ENCODE assay signal across 23 cellular contexts in genomic region chr1:44447051-44447806, GRCh38. TPM values are rescaled to one million over a fixed set of nuclear protein-coding genes. Genes with fewer than 3 reads are reported as not detected.
A peak's percentile ranks its signal among the peaks of the same experiment; 100 is the strongest.
DNase-seq lines count a peak whose midpoint lies in the region; ATAC-seq and TF ChIP-seq lines count a peak whose summit lies in the region.
"Had no signal": no experiment of that assay in that cellular context is flagged by ENCODE, and none has a peak within 500 bp of the region (broad histone marks: within the 10 kb centered on the region; RNA-seq: fewer than 3 reads in every experiment).

No MANE protein-coding gene starts in this region.

- no peak overlapping the region for H3K4me3 Mint-ChIP-seq in MCF 10A (ENCODE audit: unreplicated experiment)
- no peak overlapping the region for H3K4me3 Mint-ChIP-seq in effector memory CD8-positive, alpha-beta T cell
- H3K4me3 Mint-ChIP-seq: CD4-positive, CD25-positive, alpha-beta regulatory T cell had no signal

- TF ChIP-seq POLR2A in breast epithelium (IDR thresholded peaks at IDR 0.05), result no peak

- WGBS in mammary epithelial cell (ENCODE audit: low coverage, missing lambda C conversion rate), result 79% methylated on average over 6 of the region's 6 CpGs

- ATAC-seq in effector memory CD8-positive, alpha-beta T cell (replicated peaks), result no peak
- ATAC-seq in GM21528 (IDR thresholded peaks at IDR 0.05; ENCODE audit: low FRiP score, unreplicated experiment), result no peak
- ATAC-seq: HepG2, PC-3 had no signal

- H3K4me1 ChIP-seq in breast epithelium (no peaks in the 10 kb centered on the region), mammary epithelial cell (ENCODE audit: insufficient read depth, low read length) (no peaks in the 10 kb centered on the region)
- H3K4me1 ChIP-seq: BE2C had no signal

- H3K27me3 ChIP-seq in breast epithelium (no peaks in the 10 kb centered on the region), mammary epithelial cell (ENCODE audit: insufficient read depth, low read length) (no peaks in the 10 kb centered on the region)

- no peaks in the 10 kb centered on the region for H3K79me2 ChIP-seq in mammary epithelial cell (ENCODE audit: insufficient read depth, low read length)

- H3K36me3 Mint-ChIP-seq in MCF 10A (ENCODE audit: insufficient read depth, unreplicated experiment), result peaks cover 4% of the 10 kb centered on the region
- H3K36me3 Mint-ChIP-seq in effector memory CD8-positive, alpha-beta T cell (ENCODE audit: insufficient read depth), result no peaks in the 10 kb centered on the region
- H3K36me3 Mint-ChIP-seq: CD4-positive, CD25-positive, alpha-beta regulatory T cell had no signal

- H3K9ac ChIP-seq in mammary epithelial cell (ENCODE audit: insufficient read depth, low read length), result no peak overlapping the region

- BruUV-seq in MCF 10A (replicated peaks; lab: Mats Ljungman, UMichigan), result no TSS peak
- BruUV-seq in mammary epithelial cell (replicated peaks; lab: Mats Ljungman, UMichigan), result no TSS peak

- H3K36me3 ChIP-seq in breast epithelium, result no peaks in the 10 kb centered on the region
- H3K36me3 ChIP-seq in mammary epithelial cell (ENCODE audit: insufficient read depth, low read length), result no peaks in the 10 kb centered on the region
- H3K36me3 ChIP-seq: BE2C had no signal

- H3K9me3 Mint-ChIP-seq in MCF 10A (ENCODE audit: unreplicated experiment), result peaks cover 7% of the 10 kb centered on the region
- H3K9me3 Mint-ChIP-seq in effector memory CD8-positive, alpha-beta T cell, result no peaks in the 10 kb centered on the region

- H3K4me2 ChIP-seq in mammary epithelial cell (ENCODE audit: insufficient read depth, low read depth, low read length), result no peak overlapping the region

- H3K4me3 ChIP-seq in breast epithelium (no peak overlapping the region), mammary epithelial cell (replicated peaks in 1 of 3; ENCODE audit: insufficient read depth in 1 of 3, low read depth in 2 of 3, low read length in 3 of 3) (no peak overlapping the region)

- intact Hi-C loops in MCF 10A (cut with micrococcal nuclease) (no loop called here), breast epithelium (cut with DNase I; ENCODE audit: low total_unique reads) (no loop called here), mammary epithelial cell (cut with micrococcal nuclease) (no loop called here)

- dilution Hi-C loops in mammary epithelial cell (cut with HindIII; ENCODE audit: low sequenced_read_pairs), result no loop called here

- H3K9me3 ChIP-seq in breast epithelium, result no peaks in the 10 kb centered on the region
- no peaks in the 10 kb centered on the region for H3K9me3 ChIP-seq in mammary epithelial cell (replicated peaks; ENCODE audit: insufficient read depth, low read length)
- H3K9me3 ChIP-seq: BE2C had no signal

- POLR2A ChIA-PET in MCF 10A (lab: Yijun Ruan, JAX), result interaction anchor here (0.6 to 2.2 kb wide), 9 partner anchors 8 to 397 kb away, joined by 3 to 19 read pairs (median 3); no protein-coding TSS in a partner anchor

- TF ChIP-seq CTCF in MCF 10A (IDR thresholded peaks at IDR 0.05; ENCODE audit: unreplicated experiment) (no peak), breast epithelium (IDR thresholded peaks at IDR 0.05) (no peak), mammary epithelial cell (conservative IDR thresholded peaks at IDR 0.05 in 1 of 2, IDR thresholded peaks at IDR 0.05 in 1 of 2; ENCODE audit: extremely low read depth in 1 of 2, insufficient read depth in 1 of 2, low read depth in 1 of 2, low read length in 2 of 2) (no peak)

- CTCF ChIA-PET in MCF 10A (lab: Yijun Ruan, JAX), result no interaction called here
- CTCF ChIA-PET in mammary epithelial cell (lab: Charles Lee; ENCODE audit: low non-redundant PET), result no interaction called here

- peak; percentile 35 for DNase-seq in MCF 10A (ENCODE audit: unreplicated experiment)
- DNase-seq in breast epithelium (ENCODE audit: low spot score in 2 of 2), result no peak
- DNase-seq in mammary epithelial cell, result peak; percentile 7
- DNase-seq in fibroblast of peridontal ligament (ENCODE audit: extremely low read depth), result peak; percentile 7
- peak; percentile 41 for DNase-seq in stromal cell of bone marrow (ENCODE audit: low read depth)
- no peak for DNase-seq in SW 1271 (lab: John Stamatoyannopoulos, UW)
- no peak for DNase-seq in effector memory CD8-positive, alpha-beta T cell
- DNase-seq: BE2C; CD4-positive, CD25-positive, alpha-beta regulatory T cell; COR-L47; DMS 273 treated with DMSO at 0.1 percent for 48 hours; DND-41; GDM1; KBM-7; NCI-H1417 treated with DMSO at 0.1 percent for 48 hours; NCI-H187 treated with DMSO at 0.1 percent for 48 hours; NCI-H2227 treated with DMSO at 0.1 percent for 48 hours; NCI-H524; PC-3; SIG-M5 had no signal

- H3K4me1 Mint-ChIP-seq in MCF 10A (ENCODE audit: insufficient read depth, unreplicated experiment), result peaks cover 18% of the 10 kb centered on the region
- H3K4me1 Mint-ChIP-seq in effector memory CD8-positive, alpha-beta T cell (ENCODE audit: low read depth in 2 of 2), result no peaks in the 10 kb centered on the region
- H3K4me1 Mint-ChIP-seq: CD4-positive, CD25-positive, alpha-beta regulatory T cell had no signal

- in situ Hi-C loops in mammary epithelial cell (cut with MboI; ENCODE audit: low sequenced_read_pairs in 2 of 2), result no loop called here

- peak overlapping the region; percentile 64 for H3K27ac Mint-ChIP-seq in MCF 10A (ENCODE audit: low read depth, unreplicated experiment)
- H3K27ac Mint-ChIP-seq in effector memory CD8-positive, alpha-beta T cell, result no peak overlapping the region
- H3K27ac Mint-ChIP-seq: CD4-positive, CD25-positive, alpha-beta regulatory T cell had no signal

- H2AFZ ChIP-seq in mammary epithelial cell (ENCODE audit: low read depth, low read length), result no peak overlapping the region

- H3K27ac ChIP-seq in breast epithelium (no peak overlapping the region), mammary epithelial cell (ENCODE audit: insufficient read depth, low read depth, low read length) (no peak overlapping the region)
- H3K27ac ChIP-seq: RWPE1 had no signal

- H4K20me1 ChIP-seq in mammary epithelial cell (ENCODE audit: insufficient read depth, low read length), result no peaks in the 10 kb centered on the region

- no peaks in the 10 kb centered on the region for H3K27me3 Mint-ChIP-seq in MCF 10A (ENCODE audit: insufficient read depth, unreplicated experiment)
- H3K27me3 Mint-ChIP-seq in effector memory CD8-positive, alpha-beta T cell, result peaks cover 22 to 25% of the 10 kb centered on the region in 2 donors

RNA-seq across cellular contexts. Expression of gene RNF220, which starts 42.2 kb away (rescaled TPM):
- total RNA-seq in MCF 10A (2022) (65.4 and 67.1 TPM in 2 replicates), breast epithelium (100 to 1,000 TPM in 1 of 3 donors, 10 to 100 TPM in 2; 90.4 to 110 (median 93.4) TPM), mammary epithelial cell (10 to 100 TPM; 56.4 to 62.8 TPM)
- polyA plus RNA-seq in mammary epithelial cell, result 51.1 TPM
- polyA minus RNA-seq in mammary epithelial cell, result 23.9 TPM

Comparison
In these comparisons a context has a peak if more than half of its experiments do, and no peak if none do; other contexts are left out.
1. DNase-seq: peak in MCF 10A (single experiment), mammary epithelial cell (single experiment), fibroblast of peridontal ligament (single experiment) and stromal cell of bone marrow (single experiment); none in breast epithelium (0 of 2), SW 1271 (0 of 2) and effector memory CD8-positive, alpha-beta T cell (0 of 3).